Comparison of ENCODE assay signal across 8 cellular contexts in genomic region chr1:156445789-156446263, GRCh38. TPM values are rescaled to one million over a fixed set of nuclear protein-coding genes. Genes with fewer than 3 reads are reported as not detected.
DNase-seq lines count a peak whose midpoint lies in the region; ATAC-seq and TF ChIP-seq lines count a peak whose summit lies in the region.

No MANE protein-coding gene starts in this region.

- DNase-seq in ACHN (peak; percentile 89), GM23338 (ENCODE audit: low spot score) (peak; percentile 93), NCI-H2196 (lab: John Stamatoyannopoulos, UW; ENCODE audit: unreplicated experiment) (peak; percentile 88), brain microvascular endothelial cell (peak; percentile 69), inferior parietal cortex (ENCODE audit: extremely low spot score) (peak; percentile 92)
- DNase-seq in stimulated activated CD4-positive, alpha-beta T cell treated with anti-CD3 and anti-CD28 coated beads, Interleukin-15, amount 100 ng/mL, for 24 hours, result peak; percentile 87

- in situ Hi-C loops in ACHN (cut with HindIII; ENCODE audit: low pct_ligation_motif_present, low pct_unique_long_range_greater_than_20kb, low sequenced_read_pairs), result no loop called here
- in situ Hi-C loops in brain microvascular endothelial cell (cut with HindIII; ENCODE audit: low pct_ligation_motif_present, low sequenced_read_pairs), result no loop called here

- H3K36me3 Mint-ChIP-seq in GM23338 (ENCODE audit: low read depth), result no peaks in the 10 kb centered on the region

- H3K79me2 ChIP-seq in GM23338 (replicated peaks; ENCODE audit: insufficient read depth), result no peaks in the 10 kb centered on the region

- peaks cover 2% of the 10 kb centered on the region; the same call in 1 of the 2 replicates for H4K20me1 ChIP-seq in GM23338 (replicated peaks; ENCODE audit: insufficient read depth)

- H3F3A ChIP-seq in GM23338 (replicated peaks; ENCODE audit: low read depth), result peaks cover 6% of the 10 kb centered on the region; the same call in 1 of the 2 replicates

- H3K9me3 Mint-ChIP-seq in GM23338, result no peaks in the 10 kb centered on the region

- H3K4me1 ChIP-seq in GM23338 (ENCODE audit: insufficient read depth), result peaks cover 5% of the 10 kb centered on the region

- H3K36me3 ChIP-seq in GM23338 (ENCODE audit: insufficient read depth) (no peaks in the 10 kb centered on the region), brain microvascular endothelial cell (replicated peaks) (no peaks in the 10 kb centered on the region)

- TF ChIP-seq CTCF in GM23338 (conservative IDR thresholded peaks at IDR 0.05; ENCODE audit: low read depth in 2 of 2) (peak; percentile 95 to 99), VCaP (conservative IDR thresholded peaks at IDR 0.05) (peak; percentile 94), brain microvascular endothelial cell (IDR thresholded peaks at IDR 0.05; ENCODE audit: low read depth, low read length, missing control alignments) (peak; percentile 99)

- ATAC-seq in GM23338 (peak; percentile 97), HG03520 (IDR thresholded peaks at IDR 0.05; ENCODE audit: unreplicated experiment) (no peak)

- no peak overlapping the region for H3K4me3 Mint-ChIP-seq in GM23338

- H3K27me3 Mint-ChIP-seq in GM23338 (ENCODE audit: insufficient read depth, low read depth, poor library complexity), result peaks cover 33% of the 10 kb centered on the region

- no peak overlapping the region for H2AFZ ChIP-seq in GM23338

- H3K27ac ChIP-seq in GM23338 (ENCODE audit: low read depth) (no peak overlapping the region), VCaP (peak overlapping the region; percentile 12; the same call in 1 of the 2 replicates), brain microvascular endothelial cell (no peak overlapping the region)

- H3K4me1 Mint-ChIP-seq in GM23338, result peaks cover 10% of the 10 kb centered on the region

- H3K27me3 ChIP-seq in GM23338 (ENCODE audit: insufficient read depth) (peaks cover 41% of the 10 kb centered on the region), brain microvascular endothelial cell (replicated peaks) (peaks cover 37% of the 10 kb centered on the region)

- H3K27ac Mint-ChIP-seq in GM23338, result no peak overlapping the region

- H3K4me3 ChIP-seq in GM23338 (no peak overlapping the region), brain microvascular endothelial cell (ENCODE audit: low read depth, low read length) (no peak overlapping the region)

- no peaks in the 10 kb centered on the region for H3K9me2 ChIP-seq in GM23338 (ENCODE audit: insufficient read depth)

- H3K4me2 ChIP-seq in GM23338, result no peak overlapping the region

TF ChIP-seq in GM23338, 12 proteins besides CTCF, POLR2A, EP300 and RAD21:
- TF ChIP-seq CREB1 (CRISPR knock-in tag; IDR thresholded peaks at IDR 0.05; ENCODE audit: low read depth), result peak; percentile 39; the same call in 1 of the 2 replicates
- TF ChIP-seq ETS1 (IDR thresholded peaks at IDR 0.05), result no peak

RNA-seq across cellular contexts. Expression of gene MEF2D, which starts 54.7 kb away (rescaled TPM):
- total RNA-seq in GM23338 (2014; rRNA removed; shearing (Covaris generic)), result 9.7 and 15.5 TPM in 2 replicates
- 10.4 and 10.6 TPM in 2 replicates for polyA plus RNA-seq in GM23338 (2016; fragmentation: Nextera tagmentation; extraction: Ambion mirVana)
